Comparison of ENCODE assay signal across 28 cellular contexts in genomic region chr7:109821156-109821555, GRCh38.
"Had no signal": no experiment of that assay in that cellular context is flagged by ENCODE, and none has a peak within 500 bp of the region (broad histone marks: within the 10 kb centered on the region; RNA-seq: fewer than 3 reads in every experiment).

No MANE protein-coding gene starts in this region.

- H3K79me2 ChIP-seq: hepatocyte had no signal

- H3K4me2 ChIP-seq: hepatocyte had no signal

- ATAC-seq: mucosa of descending colon; naive thymus-derived CD4-positive, alpha-beta T cell; natural killer cell treated with Interleukin-12 subunit alpha and Interleukin-12 subunit beta and Interleukin-15 and Interleukin-18, amount 100 ng/mL, for 72 hours; pancreas; right cardiac atrium; sciatic nerve; stimulated activated naive B cell treated with anti-CD40 and anti-IgM and Interleukin-4, amounts not matched to agents 10 μg/mL and 1 μg/mL and 100 μg/mL, for 72 hours; stimulated activated naive CD8-positive, alpha-beta T cell treated with anti-CD3 and anti-CD28 coated beads, Interleukin-15, Interleukin-2, amounts not matched to agents 100 U/mL and 50 U/mL, for 24 hours had no signal

- H3K27ac Mint-ChIP-seq: natural killer cell treated with Interleukin-12 subunit alpha and Interleukin-12 subunit beta and Interleukin-15 and Interleukin-18, amount 100 ng/mL, for 72 hours; stimulated activated naive B cell treated with anti-CD40 and anti-IgM and Interleukin-4, amounts not matched to agents 10 μg/mL and 1 μg/mL and 100 μg/mL, for 72 hours had no signal

- H3K4me1 Mint-ChIP-seq: naive thymus-derived CD4-positive, alpha-beta T cell; stimulated activated naive B cell treated with anti-CD40 and anti-IgM and Interleukin-4, amounts not matched to agents 10 μg/mL and 1 μg/mL and 100 μg/mL, for 72 hours had no signal

- H2AFZ ChIP-seq: hepatocyte had no signal

- FAIRE-seq: pancreas had no signal

- H3K27me3 Mint-ChIP-seq: naive thymus-derived CD4-positive, alpha-beta T cell; natural killer cell treated with Interleukin-12 subunit alpha and Interleukin-12 subunit beta and Interleukin-15 and Interleukin-18, amount 100 ng/mL, for 72 hours; stimulated activated naive B cell treated with anti-CD40 and anti-IgM and Interleukin-4, amounts not matched to agents 10 μg/mL and 1 μg/mL and 100 μg/mL, for 72 hours had no signal

- H3K9me3 ChIP-seq: pancreas, prostate gland, testis, thyroid gland, transverse colon, vagina had no signal

- DNase-seq: islet precursor cell; kidney glomerular epithelial cell; left ventricle myocardium inferior; midbrain; mucosa of descending colon; naive thymus-derived CD4-positive, alpha-beta T cell; pancreas; posterior cingulate gyrus; retina; right cardiac atrium; stimulated activated CD4-positive, alpha-beta T cell treated with anti-CD3 and anti-CD28 coated beads, Interleukin-12 subunit alpha, Interleukin-12 subunit beta, amount 100 ng/mL, for 4 hours; stimulated activated CD4-positive, alpha-beta T cell treated with anti-CD3 and anti-CD28 coated beads, Interleukin-15, amount 100 ng/mL, for 24 hours; stimulated activated CD4-positive, alpha-beta T cell treated with anti-CD3 and anti-CD28 coated beads, Interleukin-2, amount 100 ng/mL, for 24 hours; stimulated activated CD4-positive, alpha-beta T cell treated with anti-CD3 and anti-CD28 coated beads, Interleukin-4, amount 100 ng/mL, for 1 hour; stimulated activated naive B cell treated with anti-CD40 and anti-IgM and Interleukin-4, amounts not matched to agents 10 μg/mL and 1 μg/mL and 100 μg/mL, for 72 hours; stimulated activated naive CD8-positive, alpha-beta T cell treated with anti-CD3 and anti-CD28 coated beads, Interleukin-15, Interleukin-2, amounts not matched to agents 100 U/mL and 50 U/mL, for 24 hours; stomach; testis; thyroid gland; transverse colon; upper lobe of left lung had no signal

- H3K36me3 Mint-ChIP-seq: stimulated activated naive B cell treated with anti-CD40 and anti-IgM and Interleukin-4, amounts not matched to agents 10 μg/mL and 1 μg/mL and 100 μg/mL, for 72 hours had no signal

- H3K4me3 Mint-ChIP-seq: naive thymus-derived CD4-positive, alpha-beta T cell; natural killer cell treated with Interleukin-12 subunit alpha and Interleukin-12 subunit beta and Interleukin-15 and Interleukin-18, amount 100 ng/mL, for 72 hours; stimulated activated naive B cell treated with anti-CD40 and anti-IgM and Interleukin-4, amounts not matched to agents 10 μg/mL and 1 μg/mL and 100 μg/mL, for 72 hours had no signal

- H3K4me1 ChIP-seq: left ventricle myocardium inferior, pancreas, prostate gland, stomach, testis, thyroid gland, transverse colon, upper lobe of left lung, vagina had no signal

- H3K27ac ChIP-seq: hepatocyte, left ventricle myocardium inferior, pancreas, prostate gland, skin epidermis, stomach, testis, thyroid gland, transverse colon, upper lobe of left lung, vagina had no signal

- H3K4me3 ChIP-seq: hepatocyte, left ventricle myocardium inferior, lung, mucosa of descending colon, pancreas, prostate gland, skin epidermis, stomach, testis, thyroid gland, transverse colon, upper lobe of left lung, vagina had no signal

- H3K27me3 ChIP-seq: hepatocyte, pancreas, stomach, testis, thyroid gland, transverse colon, upper lobe of left lung, vagina had no signal

- H3K36me3 ChIP-seq: left ventricle myocardium inferior, pancreas, prostate gland, stomach, thyroid gland, transverse colon, upper lobe of left lung, vagina had no signal
